8 cellular contexts compared by ENCODE assay signal in the genomic region with DNA sequence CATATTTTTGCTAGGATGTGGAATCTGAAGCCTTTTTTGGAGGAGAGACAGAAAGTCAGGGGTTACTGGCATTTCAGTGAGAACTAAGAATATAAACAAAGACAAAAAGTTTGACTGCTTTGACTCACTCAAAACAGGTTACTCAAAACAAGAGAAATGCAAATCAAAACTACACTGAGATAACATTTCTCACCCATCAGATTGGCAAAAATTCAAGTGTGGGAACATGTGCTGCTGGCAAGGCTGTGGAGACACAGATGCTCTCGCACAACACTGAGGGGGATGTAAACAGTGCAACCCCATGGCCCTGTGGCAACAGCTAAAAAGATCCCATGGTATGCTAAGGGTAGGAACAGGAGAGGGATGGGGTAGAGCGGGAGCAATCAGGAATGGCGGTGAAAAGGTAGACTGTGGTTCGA.
DNase-seq lines count a peak whose midpoint lies in the region; ATAC-seq, FAIRE-seq and TF ChIP-seq lines count a peak whose summit lies in the region.

No MANE protein-coding gene starts in this region.

- H2AFZ ChIP-seq in MM.1S (ENCODE audit: low read length) = no peak overlapping the region

- H3K4me2 ChIP-seq in MM.1S (ENCODE audit: low read depth, low read length) = no peak overlapping the region

- no peak overlapping the region for H3K4me3 ChIP-seq in MM.1S (ENCODE audit: low read length)

- no peak overlapping the region for H3K9ac ChIP-seq in MM.1S (ENCODE audit: low read length)

- no peaks in the 10 kb centered on the region for H3K36me3 Mint-ChIP-seq in dendritic cell treated with granulocyte-macrophage colony-stimulating factor and Interleukin-4, amounts not matched to agents 40 ng/mL and 50 ng/mL, for 4 days (ENCODE audit: low read depth)

- H3K9me3 Mint-ChIP-seq in dendritic cell treated with granulocyte-macrophage colony-stimulating factor and Interleukin-4, amounts not matched to agents 40 ng/mL and 50 ng/mL, for 4 days = no peaks in the 10 kb centered on the region

- H3K27me3 ChIP-seq in MM.1S (replicated peaks; ENCODE audit: insufficient read depth, low read length) = no peaks in the 10 kb centered on the region

- H4K20me1 ChIP-seq in MM.1S (ENCODE audit: insufficient read depth, low read length) = no peaks in the 10 kb centered on the region

- peak; percentile 73 for ATAC-seq in GM19468 (IDR thresholded peaks at IDR 0.05; ENCODE audit: extremely low read depth, unreplicated experiment)
- ATAC-seq in HG03354 (IDR thresholded peaks at IDR 0.05; ENCODE audit: poor library complexity, severe bottlenecking, unreplicated experiment) = peak; percentile 79
- no peak for ATAC-seq in HG03025 (IDR thresholded peaks at IDR 0.05; ENCODE audit: low FRiP score, unreplicated experiment)

- intact Hi-C loops in dendritic cell treated with granulocyte-macrophage colony-stimulating factor and Interleukin-4, amounts not matched to agents 40 ng/mL and 50 ng/mL, for 4 days (cut with micrococcal nuclease) = no loop called here

- no peaks in the 10 kb centered on the region for H3K27me3 Mint-ChIP-seq in dendritic cell treated with granulocyte-macrophage colony-stimulating factor and Interleukin-4, amounts not matched to agents 40 ng/mL and 50 ng/mL, for 4 days

- H3K27ac ChIP-seq in MM.1S (ENCODE audit: low read length) = no peak overlapping the region

- H3K4me1 ChIP-seq in MM.1S (ENCODE audit: low read length) = no peaks in the 10 kb centered on the region

- no peaks in the 10 kb centered on the region for H3K36me3 ChIP-seq in MM.1S (replicated peaks; ENCODE audit: insufficient read depth, low read length)

- H3K79me2 ChIP-seq in MM.1S (ENCODE audit: low read length) = no peaks in the 10 kb centered on the region

- H3K27ac Mint-ChIP-seq in dendritic cell treated with granulocyte-macrophage colony-stimulating factor and Interleukin-4, amounts not matched to agents 40 ng/mL and 50 ng/mL, for 4 days = peak overlapping the region; percentile 57

- peak; percentile 88 for FAIRE-seq in GM12891 (lab: Jason Lieb, UNC)

- DNase-seq in GM12891 (ENCODE audit: insufficient read length, low spot score) (peak; percentile 18), NOMO-1 (lab: John Stamatoyannopoulos, UW; ENCODE audit: unreplicated experiment in 2 of 2) (no peak), MM.1S (no peak), DMS79 treated with DMSO at 0.1 percent for 48 hours (lab: John Stamatoyannopoulos, UW) (no peak)

- no peaks in the 10 kb centered on the region for H3K9me2 ChIP-seq in MM.1S (replicated peaks; ENCODE audit: insufficient read depth, low read length)

- no peaks in the 10 kb centered on the region for H3F3A ChIP-seq in MM.1S (ENCODE audit: insufficient read depth, low read length)

- no peak for TF ChIP-seq CTCF in MM.1S (IDR thresholded peaks at IDR 0.05; ENCODE audit: low read length)

- H3K4me1 Mint-ChIP-seq in dendritic cell treated with granulocyte-macrophage colony-stimulating factor and Interleukin-4, amounts not matched to agents 40 ng/mL and 50 ng/mL, for 4 days (ENCODE audit: low read depth) = peaks cover 56% of the 10 kb centered on the region

- TF ChIP-seq POLR2A in GM12891 (IDR thresholded peaks at IDR 0.05; ENCODE audit: low read depth, low read length) = no peak

- H3K9me3 ChIP-seq in MM.1S (replicated peaks; ENCODE audit: insufficient read depth, low read length) = no peaks in the 10 kb centered on the region

- no peak overlapping the region for H3K4me3 Mint-ChIP-seq in dendritic cell treated with granulocyte-macrophage colony-stimulating factor and Interleukin-4, amounts not matched to agents 40 ng/mL and 50 ng/mL, for 4 days

TF ChIP-seq in GM12891, 5 proteins besides CTCF, POLR2A, EP300 and RAD21:
- TF ChIP-seq PAX5 (IDR thresholded peaks at IDR 0.05; ENCODE audit: insufficient read depth, low read length, severe bottlenecking) = no peak
- peak; percentile 92 for TF ChIP-seq POU2F2 (IDR thresholded peaks at IDR 0.05; ENCODE audit: low read depth, low read length)
